Comparison of ENCODE assay signal across 27 cellular contexts in the genomic region with DNA sequence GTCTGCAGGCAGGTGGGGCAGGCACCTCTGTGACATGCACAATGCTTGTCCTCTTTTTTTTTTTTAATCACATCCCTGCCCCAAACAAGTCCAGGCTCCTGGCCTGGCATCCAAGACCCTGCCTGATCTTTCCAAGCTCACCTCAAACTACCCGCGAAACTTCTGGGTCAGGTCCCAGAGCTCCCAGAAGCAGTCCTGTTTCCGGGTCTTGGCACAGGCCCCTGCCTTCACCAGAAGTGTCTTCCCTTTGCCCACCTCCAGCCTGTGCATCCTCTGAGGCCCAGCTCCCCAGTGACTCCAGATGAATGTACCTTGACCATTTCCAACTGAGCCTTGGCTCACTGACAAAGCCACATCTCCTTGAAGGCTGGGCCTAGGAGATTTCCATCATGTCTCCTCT. TPM values are rescaled to one million over a fixed set of nuclear protein-coding genes. Genes with fewer than 3 reads are reported as not detected.
"Had no signal": no experiment of that assay in that cellular context is flagged by ENCODE, and none has a peak within 500 bp of the region (broad histone marks: within the 10 kb centered on the region; RNA-seq: fewer than 3 reads in every experiment).

No MANE protein-coding gene starts in this region.

- H3K27ac Mint-ChIP-seq: activated CD8-positive, alpha-beta memory T cell treated with anti-CD3 and anti-CD28 coated beads, Interleukin-2, amount 10 ng/mL, durations not matched to agents 7 days and 5 days; activated naive CD4-positive, alpha-beta T cell treated with anti-CD3 and anti-CD28 coated beads for 36 hours; activated naive CD8-positive, alpha-beta T cell; activated T-cell treated with anti-CD3 and anti-CD28 coated beads, Interleukin-2, amount 50 U/mL, for 24 hours; activated T-helper 17 cell treated with anti-CD3 and anti-CD28 coated beads, Interleukin-2, amount 50 U/mL, for 72 hours; T-cell had no signal

- H3K9me3 Mint-ChIP-seq: activated naive CD4-positive, alpha-beta T cell treated with anti-CD3 and anti-CD28 coated beads for 36 hours; activated T-cell treated with anti-CD3 and anti-CD28 coated beads, Interleukin-2, amount 50 U/mL, for 24 hours; activated T-helper 17 cell treated with anti-CD3 and anti-CD28 coated beads, Interleukin-2, amount 50 U/mL, for 72 hours; T-cell had no signal

- H3K27me3 Mint-ChIP-seq: activated naive CD8-positive, alpha-beta T cell had no signal

- ATAC-seq: activated CD4-positive, CD25-positive, alpha-beta regulatory T cell treated with anti-CD3 and anti-CD28 coated beads, Interleukin-2, amount 50 U/mL, for 24 hours; activated CD8-positive, alpha-beta memory T cell treated with anti-CD3 and anti-CD28 coated beads, Interleukin-2, amount 10 ng/mL, durations not matched to agents 7 days and 5 days; activated T-helper 17 cell treated with anti-CD3 and anti-CD28 coated beads, Interleukin-2, amount 50 U/mL, for 72 hours; PC-3; T-cell had no signal

- H3K4me1 Mint-ChIP-seq: activated CD8-positive, alpha-beta memory T cell treated with anti-CD3 and anti-CD28 coated beads, Interleukin-2, amount 10 ng/mL, durations not matched to agents 7 days and 5 days; T-cell had no signal

- H3K36me3 Mint-ChIP-seq: activated CD8-positive, alpha-beta memory T cell treated with anti-CD3 and anti-CD28 coated beads, Interleukin-2, amount 10 ng/mL, durations not matched to agents 7 days and 5 days; activated naive CD8-positive, alpha-beta T cell; T-cell had no signal

- DNase-seq: activated CD4-positive, alpha-beta T cell treated with anti-CD3 and anti-CD28 coated beads for 48 hours; activated CD4-positive, alpha-beta T cell treated with anti-CD3 and anti-CD28 coated beads, Interleukin-2, amount 50 U/mL, for 48 hours; activated CD8-positive, alpha-beta memory T cell treated with anti-CD3 and anti-CD28 coated beads, Interleukin-2, amount 10 ng/mL, durations not matched to agents 7 days and 5 days; activated gamma-delta T cell; activated naive CD4-positive, alpha-beta T cell treated with anti-CD3 and anti-CD28 coated beads for 36 hours; activated T-cell treated with anti-CD3 and anti-CD28 coated beads, Interleukin-2, amount 50 U/mL, for 24 hours; amygdala; brain microvascular endothelial cell; MG63; MV-4-11; NCI-H1417 treated with DMSO at 0.1 percent for 48 hours; NCI-H1694; NCI-H2107; NCI-H2171 treated with DMSO at 0.1 percent for 48 hours; NCI-H226; NCI-H526; NCI-H82; PC-3; SIG-M5; T-cell; WERI-Rb-1 had no signal

- H3K4me3 Mint-ChIP-seq: activated CD8-positive, alpha-beta memory T cell treated with anti-CD3 and anti-CD28 coated beads, Interleukin-2, amount 10 ng/mL, durations not matched to agents 7 days and 5 days; activated naive CD4-positive, alpha-beta T cell treated with anti-CD3 and anti-CD28 coated beads for 36 hours; activated naive CD8-positive, alpha-beta T cell; activated T-cell treated with anti-CD3 and anti-CD28 coated beads, Interleukin-2, amount 50 U/mL, for 24 hours; activated T-helper 17 cell treated with anti-CD3 and anti-CD28 coated beads, Interleukin-2, amount 50 U/mL, for 72 hours; T-cell had no signal

RNA-seq across cellular contexts. Expression of a gene that starts 23.0 kb away (rescaled TPM):
- total RNA-seq: activated naive CD4-positive, alpha-beta T cell treated with anti-CD3 and anti-CD28 coated beads for 36 hours; astrocyte; NCI-H460; PC-3; T-cell; T-helper 2 cell treated with Interferon-gamma antibody and Interleukin-4, amounts not matched to agents 100 ng/mL and 5 ng/mL, for 36 hours had no signal
